In genomic region chr16:24075929-24076716, GRCh38 we compare ENCODE assay signal across 8 cellular contexts.
A peak's percentile ranks its signal among the peaks of the same experiment; 100 is the strongest.
DNase-seq lines count a peak whose midpoint lies in the region; ATAC-seq, FAIRE-seq and TF ChIP-seq lines count a peak whose summit lies in the region.

No MANE protein-coding gene starts in this region.

- no peaks in the 10 kb centered on the region for H3K27me3 ChIP-seq in bronchial epithelial cell (ENCODE audit: control insufficient read depth, insufficient read depth, low read length)

- DNase-seq in A172 (ENCODE audit: low spot score) (peak; percentile 42), KBM-7 (peak; percentile 28), bronchial epithelial cell (ENCODE audit: low read depth) (peak; percentile 0), NCI-H2107 treated with DMSO at 0.1 percent for 48 hours (lab: John Stamatoyannopoulos, UW; ENCODE audit: unreplicated experiment) (no peak), DMS53 (lab: John Stamatoyannopoulos, UW) (no peak)

- no peak for TF ChIP-seq CTCF in bronchial epithelial cell (IDR thresholded peaks at IDR 0.05; ENCODE audit: insufficient read depth, low read length, severe bottlenecking)

- ATAC-seq in GM18907 (IDR thresholded peaks at IDR 0.05; ENCODE audit: unreplicated experiment): peak; percentile 59
- ATAC-seq in HG03139 (IDR thresholded peaks at IDR 0.05; ENCODE audit: unreplicated experiment): no peak
- ATAC-seq in esophagus mucosa: no peak

- H3K36me3 ChIP-seq in bronchial epithelial cell (ENCODE audit: control insufficient read depth, insufficient read depth, low read length): no peaks in the 10 kb centered on the region

- in situ Hi-C loops in KBM-7 (cut with MboI; ENCODE audit: low pct_unique_long_range_greater_than_20kb, low sequenced_read_pairs): no loop called here

- FAIRE-seq in bronchial epithelial cell (lab: Jason Lieb, UNC): no peak

- no peak overlapping the region for H3K4me3 ChIP-seq in bronchial epithelial cell (ENCODE audit: low read depth, low read length)

Comparison
In these comparisons a context has a peak if more than half of its experiments do, and no peak if none do; other contexts are left out.
1. DNase-seq: peak in A172 (single experiment), KBM-7 (single experiment) and bronchial epithelial cell (single experiment); none in NCI-H2107 treated with DMSO at 0.1 percent for 48 hours (single experiment) and DMS53 (single experiment).